Comparison of ENCODE assay signal across 23 cellular contexts in the genomic region with DNA sequence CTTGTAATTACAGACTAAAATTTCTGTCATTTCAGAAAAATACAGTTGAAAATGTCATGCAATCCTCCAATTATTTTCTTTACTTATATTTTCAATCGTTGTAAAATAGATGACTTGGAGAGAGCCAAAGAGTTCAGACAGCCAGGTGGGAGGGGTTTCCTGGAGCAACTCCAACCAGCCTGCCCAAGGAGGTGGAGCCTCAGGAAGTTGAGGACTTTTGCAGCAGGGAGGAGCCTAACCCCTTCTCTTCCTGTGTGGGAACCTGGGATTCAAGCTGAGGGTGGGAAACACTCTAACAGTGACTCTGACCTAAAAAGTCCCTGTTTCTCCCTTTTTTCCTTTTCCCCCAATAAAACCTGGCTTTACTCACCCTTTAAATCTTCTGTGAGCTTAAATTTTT.
"Had no signal": no experiment of that assay in that cellular context is flagged by ENCODE, and none has a peak within 500 bp of the region (broad histone marks: within the 10 kb centered on the region; RNA-seq: fewer than 3 reads in every experiment).

No MANE protein-coding gene starts in this region.

- FAIRE-seq: bronchial epithelial cell had no signal

- H3K4me1 ChIP-seq: adrenal gland, gastrocnemius medialis, left ventricle myocardium inferior, upper lobe of right lung had no signal

- H3K9me3 Mint-ChIP-seq: neural crest cell; T-helper 1 cell treated with Interleukin-12 subunit alpha and Interleukin-12 subunit beta and Interleukin-4 antibody, amounts not matched to agents 30 μg/mL and 1 μg/mL, for 36 hours had no signal

- H3K4me3 ChIP-seq: adrenal gland, gastrocnemius medialis, left ventricle myocardium inferior, ovary, thoracic aorta, upper lobe of right lung had no signal

- H3K36me3 ChIP-seq: adrenal gland, gastrocnemius medialis, left ventricle myocardium inferior, ovary, thoracic aorta, upper lobe of right lung had no signal

- H3K27ac Mint-ChIP-seq: activated CD4-positive, alpha-beta T cell treated with anti-CD3 and anti-CD28 coated beads for 36 hours; activated naive CD4-positive, alpha-beta T cell treated with anti-CD3 and anti-CD28 coated beads, Interleukin-2, amount 50 U/mL, for 72 hours; immature natural killer cell; stimulated activated effector memory CD8-positive, alpha-beta T cell treated with anti-CD3 and anti-CD28 coated beads, Interleukin-12 subunit alpha, Interleukin-12 subunit beta, amount 100 ng/mL, for 72 hours; T-helper 1 cell treated with Interleukin-12 subunit alpha and Interleukin-12 subunit beta and Interleukin-4 antibody, amounts not matched to agents 30 μg/mL and 1 μg/mL, for 36 hours had no signal

- H3K27me3 ChIP-seq: adrenal gland, gastrocnemius medialis, ovary, upper lobe of right lung had no signal

- ATAC-seq: activated CD4-positive, alpha-beta T cell treated with anti-CD3 and anti-CD28 coated beads for 36 hours; activated naive CD4-positive, alpha-beta T cell treated with anti-CD3 and anti-CD28 coated beads, Interleukin-2, amount 50 U/mL, for 72 hours; esophagus mucosa; gastrocnemius medialis; sciatic nerve; stimulated activated effector memory CD8-positive, alpha-beta T cell treated with anti-CD3 and anti-CD28 coated beads, Interleukin-12 subunit alpha, Interleukin-12 subunit beta, amount 100 ng/mL, for 72 hours; upper lobe of right lung had no signal

- H3K36me3 Mint-ChIP-seq: activated naive CD4-positive, alpha-beta T cell treated with anti-CD3 and anti-CD28 coated beads, Interleukin-2, amount 50 U/mL, for 72 hours; stimulated activated effector memory CD8-positive, alpha-beta T cell treated with anti-CD3 and anti-CD28 coated beads, Interleukin-12 subunit alpha, Interleukin-12 subunit beta, amount 100 ng/mL, for 72 hours had no signal

- H3K4me3 Mint-ChIP-seq: activated CD4-positive, alpha-beta T cell treated with anti-CD3 and anti-CD28 coated beads for 36 hours; immature natural killer cell; neural crest cell; stimulated activated effector memory CD8-positive, alpha-beta T cell treated with anti-CD3 and anti-CD28 coated beads, Interleukin-12 subunit alpha, Interleukin-12 subunit beta, amount 100 ng/mL, for 72 hours; T-helper 1 cell treated with Interleukin-12 subunit alpha and Interleukin-12 subunit beta and Interleukin-4 antibody, amounts not matched to agents 30 μg/mL and 1 μg/mL, for 36 hours had no signal

- H3K4me1 Mint-ChIP-seq: activated CD4-positive, alpha-beta T cell treated with anti-CD3 and anti-CD28 coated beads for 36 hours; immature natural killer cell; neural crest cell; stimulated activated effector memory CD8-positive, alpha-beta T cell treated with anti-CD3 and anti-CD28 coated beads, Interleukin-12 subunit alpha, Interleukin-12 subunit beta, amount 100 ng/mL, for 72 hours had no signal

- DNase-seq: activated CD4-positive, alpha-beta T cell treated with anti-CD3 and anti-CD28 coated beads for 36 hours; activated CD4-positive, alpha-beta T cell treated with anti-CD3 and anti-CD28 coated beads, Interleukin-2, amount 50 U/mL, for 48 hours; activated gamma-delta T cell treated with Interleukin-2 at 50 U/mL for 16 hours; adrenal gland; cerebellar nuclear complex; effector CD4-positive, alpha-beta T cell; gastrocnemius medialis; head of caudate nucleus; immature natural killer cell; kidney glomerular epithelial cell; left ventricle myocardium inferior; mammary epithelial cell; ovary; stimulated activated CD4-positive, alpha-beta T cell treated with anti-CD3 and anti-CD28 coated beads, Interleukin-4, amount 100 ng/mL, for 24 hours; upper lobe of right lung had no signal

- H3K27ac ChIP-seq: adrenal gland, gastrocnemius medialis, left ventricle myocardium inferior, ovary, thoracic aorta, upper lobe of right lung had no signal

- H3K27me3 Mint-ChIP-seq: activated CD4-positive, alpha-beta T cell treated with anti-CD3 and anti-CD28 coated beads for 36 hours had no signal

- H3K9me3 ChIP-seq: adrenal gland, gastrocnemius medialis, left ventricle myocardium inferior, ovary, thoracic aorta, upper lobe of right lung had no signal
